ENCODE assay signal across 9 cellular contexts in genomic region chr12:102010265-102010994, GRCh38. TPM values are rescaled to one million over a fixed set of nuclear protein-coding genes. Genes with fewer than 3 reads are reported as not detected.
A peak's percentile ranks its signal among the peaks of the same experiment; 100 is the strongest.
DNase-seq lines count a peak whose midpoint lies in the region; ATAC-seq and TF ChIP-seq lines count a peak whose summit lies in the region.
"Had no signal": no experiment of that assay in that cellular context is flagged by ENCODE, and none has a peak within 500 bp of the region (broad histone marks: within the 10 kb centered on the region; RNA-seq: fewer than 3 reads in every experiment).

No MANE protein-coding gene starts in this region.

- H3K36me3 Mint-ChIP-seq in naive B cell, result peaks cover 0 to 8% of the 10 kb centered on the region in 2 donors

- no peak overlapping the region for H3K4me3 ChIP-seq in HL-60 (replicated peaks; ENCODE audit: insufficient read depth, low read length)
- H3K4me3 ChIP-seq in hepatocyte, result no peak overlapping the region
- H3K4me3 ChIP-seq: SK-N-MC had no signal

- peaks cover 0 to 2% (median 0%) of the 10 kb centered on the region in 7 donors for H3K9me3 Mint-ChIP-seq in naive B cell

- no peaks in the 10 kb centered on the region for H3K27me3 Mint-ChIP-seq in naive B cell

- peak overlapping the region; percentile 83 to 97 (median 94) for H3K27ac Mint-ChIP-seq in naive B cell

- DNase-seq in HL-60 (ENCODE audit: low read depth in 1 of 2, low spot score in 1 of 2) (peak; percentile 23 to 73), naive B cell (peak; percentile 78), superior temporal gyrus (ENCODE audit: extremely low spot score) (no peak), hepatocyte (ENCODE audit: low spot score) (no peak), COLO668 (lab: John Stamatoyannopoulos, UW; ENCODE audit: unreplicated experiment) (no peak), putamen (ENCODE audit: low spot score) (no peak)

- H3K27ac ChIP-seq in HL-60 (replicated peaks), result peak overlapping the region; percentile 48
- no peak overlapping the region for H3K27ac ChIP-seq in hepatocyte
- H3K27ac ChIP-seq: SK-N-MC had no signal

- no peaks in the 10 kb centered on the region for H3K9me3 ChIP-seq in hepatocyte (ENCODE audit: low read depth)

- no peaks in the 10 kb centered on the region for H3K4me1 ChIP-seq in hepatocyte (ENCODE audit: insufficient read depth)

- 89% methylated on average over 8 of the region's 8 CpGs for WGBS in hepatocyte (ENCODE audit: low lambda C conversion rate, missing lambda C conversion rate)

- no peaks in the 10 kb centered on the region for H4K20me1 ChIP-seq in hepatocyte (ENCODE audit: insufficient read depth, poor library complexity, severe bottlenecking)

- H3K9me2 ChIP-seq in hepatocyte (replicated peaks; ENCODE audit: insufficient read depth), result no peaks in the 10 kb centered on the region

- no peaks in the 10 kb centered on the region for H3K79me2 ChIP-seq in hepatocyte

- H3K27me3 ChIP-seq in HL-60 (ENCODE audit: insufficient read depth, poor library complexity, severe bottlenecking) (no peaks in the 10 kb centered on the region), hepatocyte (no peaks in the 10 kb centered on the region)

- no peak overlapping the region for H3K4me2 ChIP-seq in hepatocyte

- no peak overlapping the region for H2AFZ ChIP-seq in hepatocyte

- ATAC-seq in GM18861 (IDR thresholded peaks at IDR 0.05; ENCODE audit: unreplicated experiment) (peak; percentile 97), GM21786 (IDR thresholded peaks at IDR 0.05; ENCODE audit: unreplicated experiment) (peak; percentile 96), naive B cell (ENCODE audit: low read depth in 2 of 2) (peak; percentile 99 to 100)

- no peak for TF ChIP-seq CTCF in HL-60 (IDR thresholded peaks at IDR 0.05; ENCODE audit: insufficient read depth, low read length)
- TF ChIP-seq CTCF in hepatocyte (IDR thresholded peaks at IDR 0.05; ENCODE audit: poor library complexity), result no peak

- no peaks in the 10 kb centered on the region for H3K36me3 ChIP-seq in hepatocyte (replicated peaks; ENCODE audit: insufficient read depth, low read depth)

- H3K4me3 Mint-ChIP-seq in naive B cell, result peak overlapping the region; percentile 0 to 80 (median 63)

- peaks cover 23 to 35% (median 27%) of the 10 kb centered on the region in 3 donors for H3K4me1 Mint-ChIP-seq in naive B cell

RNA-seq across cellular contexts. Expression of gene WASHC3, which starts 51.4 kb away (rescaled TPM):
- polyA plus RNA-seq in naive B cell (ENCODE audit: low read depth in 6 of 6) (100 to 1,000 TPM in 5 of 6 donors, 10 to 100 TPM in 1; 77.8 to 146 (median 122) TPM), hepatocyte (59.8 and 60.3 TPM in 2 replicates)
- total RNA-seq in hepatocyte, result 55.5 and 66.8 TPM in 2 replicates

Comparison
In these comparisons a context has a peak if more than half of its experiments do, and no peak if none do; other contexts are left out.
1. DNase-seq: peak in HL-60 (2 of 2) and naive B cell (single experiment); none in superior temporal gyrus (single experiment), hepatocyte (single experiment), COLO668 (single experiment) and putamen (single experiment).
2. Peak in every context shown above with its lines, with median percentiles within 50 percentile points of each other: ATAC-seq.